Comparison of ENCODE assay signal across 2 cellular contexts in genomic region chr19:9705836-9706235, GRCh38.
TF ChIP-seq lines count a peak whose summit lies in the region.

No MANE protein-coding gene starts in this region.

TF ChIP-seq in GM23338, 12 proteins besides CTCF, POLR2A, EP300 and RAD21:
- TF ChIP-seq NANOG (IDR thresholded peaks at IDR 0.05; ENCODE audit: borderline replicate concordance) = no peak
- TF ChIP-seq POLR2AphosphoS5 (IDR thresholded peaks at IDR 0.05; ENCODE audit: low read depth) = no peak
- TF ChIP-seq ZNF331 (CRISPR knock-in tag; IDR thresholded peaks at IDR 0.05; ENCODE audit: low read depth) = no peak

TF ChIP-seq in K562, 482 proteins besides CTCF, POLR2A, EP300 and RAD21:
- TF ChIP-seq ZFP91 (CRISPR knock-in tag; IDR thresholded peaks at IDR 0.05) (no peak), NFIC (IDR thresholded peaks at IDR 0.05) (peak; percentile 80)
